9 cellular contexts compared by ENCODE assay signal in the genomic region with DNA sequence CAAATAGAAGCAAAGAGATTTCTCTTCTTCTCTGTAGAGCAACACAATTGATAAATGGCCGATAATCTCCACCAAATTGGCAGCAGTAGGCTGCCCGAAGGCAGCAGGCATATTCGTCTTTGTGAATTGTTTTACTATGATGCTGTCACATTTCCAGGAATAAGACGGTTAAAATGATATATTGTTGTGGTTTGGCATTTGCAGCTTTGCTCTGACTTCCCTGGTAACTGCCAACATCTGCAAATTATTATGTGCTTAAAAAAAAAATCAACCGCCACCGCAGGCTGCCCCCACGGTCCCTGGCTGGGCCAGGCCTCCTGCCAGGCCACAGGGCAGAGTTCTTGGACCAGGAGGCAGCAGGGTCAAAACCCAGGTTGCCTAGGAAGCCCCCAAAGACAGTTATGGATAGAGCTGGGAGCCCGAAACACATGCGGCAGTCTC.
DNase-seq lines count a peak whose midpoint lies in the region; ATAC-seq, FAIRE-seq and TF ChIP-seq lines count a peak whose summit lies in the region.
"Had no signal": no experiment of that assay in that cellular context is flagged by ENCODE, and none has a peak within 500 bp of the region (broad histone marks: within the 10 kb centered on the region; RNA-seq: fewer than 3 reads in every experiment).

No MANE protein-coding gene starts in this region.

- intact Hi-C loops in K562 (cut with micrococcal nuclease): no loop called here

- no peaks in the 10 kb centered on the region for H3K9me3 ChIP-seq in K562 (replicated peaks; ENCODE audit: control insufficient read depth, insufficient read depth, low read depth, low read length)
- H3K9me3 ChIP-seq in muscle layer of duodenum (ENCODE audit: control insufficient read depth in 1 of 2, low read length in 2 of 2): no peaks in the 10 kb centered on the region

- H2AFZ ChIP-seq in K562 (ENCODE audit: low read depth, low read length): no peak overlapping the region

- POLR2A ChIA-PET in K562 (lab: Yijun Ruan, JAX): interaction anchor here (0.5 kb wide), 1 partner anchor 610 kb away, joined by 3 read pairs; no protein-coding TSS in a partner anchor
- POLR2A ChIA-PET in HEK293T (lab: Yijun Ruan, JAX): no interaction called here

- TF ChIP-seq EP300 in K562 (IDR thresholded peaks at IDR 0.05; ENCODE audit: low read length): no peak

- H3K36me3 ChIP-seq in K562 (ENCODE audit: control insufficient read depth, insufficient read depth, low read length): no peaks in the 10 kb centered on the region
- no peaks in the 10 kb centered on the region for H3K36me3 ChIP-seq in muscle layer of duodenum (ENCODE audit: control insufficient read depth in 1 of 2, insufficient read depth in 2 of 2, low read length in 2 of 2)

- no peak overlapping the region for H3K27ac ChIP-seq in K562 (ENCODE audit: extremely low read depth, low read depth, low read length)
- peak overlapping the region; percentile 32 for H3K27ac ChIP-seq in muscle layer of duodenum (ENCODE audit: low read length)

- no peak for TF ChIP-seq RAD21 in K562 (CRISPR knock-in tag; conservative IDR thresholded peaks at IDR 0.05 in 1 of 2, IDR thresholded peaks at IDR 0.05 in 1 of 2)

- WGBS in K562 (ENCODE audit: insufficient coverage, low coverage, missing lambda C conversion rate): 5% methylated on average over 9 of the region's 9 CpGs

- no TSS peak for BruUV-seq in K562 (replicated peaks; lab: Mats Ljungman, UMichigan)

- H3K4me1 ChIP-seq in K562 (replicated peaks in 1 of 2; ENCODE audit: control insufficient read depth in 2 of 2, insufficient read depth in 2 of 2, low read length in 2 of 2): peaks cover 13 to 23% of the 10 kb centered on the region in 2 experiments
- peaks cover 14 to 33% of the 10 kb centered on the region in 2 donors for H3K4me1 ChIP-seq in muscle layer of duodenum (ENCODE audit: control insufficient read depth in 1 of 2, insufficient read depth in 2 of 2, low read length in 2 of 2)

- peaks cover 3% of the 10 kb centered on the region; the same call in 1 of the 2 replicates for H4K20me1 ChIP-seq in K562 (replicated peaks; ENCODE audit: control insufficient read depth, insufficient read depth, low read length)

- TF ChIP-seq CTCF in AG10803 (conservative IDR thresholded peaks at IDR 0.05; ENCODE audit: low read length) (no peak), K562 (IDR thresholded peaks at IDR 0.05 in 2 of 3, conservative IDR thresholded peaks at IDR 0.05 in 1 of 3; ENCODE audit: insufficient read depth in 2 of 3, low read depth in 1 of 3, low read length in 3 of 3) (no peak)

- H3K9ac ChIP-seq in K562 (ENCODE audit: insufficient read depth in 1 of 2, low read depth in 2 of 2, low read length in 2 of 2): no peak overlapping the region

- H3K4me3 ChIP-seq in AG10803 (ENCODE audit: low read length) (no peak overlapping the region), K562 (no peak overlapping the region), muscle layer of duodenum (ENCODE audit: low read depth in 1 of 2, low read length in 2 of 2) (no peak overlapping the region)

- ATAC-seq in K562: no peak
- ATAC-seq in HG03159 (IDR thresholded peaks at IDR 0.05; ENCODE audit: unreplicated experiment): no peak

- CTCF ChIA-PET in K562 (lab: Yijun Ruan, JAX; ENCODE audit: low intra/inter-chr PET ratio) (no interaction called here), HEK293T (lab: Yijun Ruan, JAX) (no interaction called here)

- FAIRE-seq in K562 (lab: Jason Lieb, UNC): peak; percentile 44
- FAIRE-seq: small intestine had no signal

- no peak overlapping the region for H3K4me2 ChIP-seq in K562 (ENCODE audit: insufficient read depth, low read length)

- H3K9me1 ChIP-seq in K562 (ENCODE audit: control insufficient read depth, insufficient read depth, low read length): no peaks in the 10 kb centered on the region

- H3K27me3 ChIP-seq in K562 (ENCODE audit: control insufficient read depth in 2 of 2, insufficient read depth in 2 of 2, low read length in 2 of 2) (peaks cover 32 to 52% of the 10 kb centered on the region in 2 experiments), muscle layer of duodenum (ENCODE audit: low read depth, low read length) (no peaks in the 10 kb centered on the region)

- DNase-seq in AG10803 (ENCODE audit: low read depth) (peak; percentile 96), LHCN-M2 (ENCODE audit: low read depth) (peak; percentile 88), K562 (ENCODE audit: extremely low read depth in 1 of 4, low spot score in 3 of 4) (no peak), NCI-H69 (lab: John Stamatoyannopoulos, UW) (no peak), HEK293T (ENCODE audit: extremely low spot score) (no peak), NCI-H146 (lab: John Stamatoyannopoulos, UW) (no peak)
- DNase-seq: small intestine had no signal

- in situ Hi-C loops in K562 (cut with MboI): no loop called here

- no peaks in the 10 kb centered on the region for H3K79me2 ChIP-seq in K562 (ENCODE audit: control insufficient read depth, insufficient read depth, low read length)

- TF ChIP-seq POLR2A in K562 (conservative IDR thresholded peaks at IDR 0.05): no peak

TF ChIP-seq in K562, 482 proteins besides CTCF, POLR2A, EP300 and RAD21 (continues in another document):
- TF ChIP-seq ETV5 (CRISPR knock-in tag; IDR thresholded peaks at IDR 0.05; ENCODE audit: low read depth) (no peak), POU5F1 (IDR thresholded peaks at IDR 0.05; ENCODE audit: borderline replicate concordance, low read depth, low read length, partially characterized antibody) (no peak), MEIS2 (IDR thresholded peaks at IDR 0.05; ENCODE audit: partially characterized antibody) (peak; percentile 77), TSC22D4 (tag; IDR thresholded peaks at IDR 0.05) (no peak), RAD51 (IDR thresholded peaks at IDR 0.05; ENCODE audit: borderline replicate concordance, low read depth) (no peak), RB1 (IDR thresholded peaks at IDR 0.05; ENCODE audit: low read depth) (no peak), GTF2E2 (tag; IDR thresholded peaks at IDR 0.05) (peak; percentile 14; the same call in 1 of the 2 replicates), HMGN3 (IDR thresholded peaks at IDR 0.05; ENCODE audit: borderline replicate concordance, extremely low read depth, insufficient read length, low read depth, low read length) (peak; percentile 13), YY1 (IDR thresholded peaks at IDR 0.05; ENCODE audit: borderline replicate concordance in 1 of 3, control insufficient read depth in 1 of 3, extremely low read depth in 1 of 3, insufficient read depth in 3 of 3, insufficient read length in 1 of 3, insufficient replicate concordance in 2 of 3, low read depth in 1 of 3, low read length in 2 of 3) (no peak), TEAD4 (IDR thresholded peaks at IDR 0.05; ENCODE audit: low read length) (peak; percentile 27; the same call in 1 of the 2 replicates), TEAD4 (CRISPR knock-in tag; IDR thresholded peaks at IDR 0.05; ENCODE audit: borderline replicate concordance) (no peak)
- TF ChIP-seq, protein P1, sequence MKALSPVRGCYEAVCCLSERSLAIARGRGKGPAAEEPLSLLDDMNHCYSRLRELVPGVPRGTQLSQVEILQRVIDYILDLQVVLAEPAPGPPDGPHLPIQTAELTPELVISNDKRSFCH (CRISPR knock-in tag; IDR thresholded peaks at IDR 0.05): no peak
- TF ChIP-seq, protein P1 (tag; IDR thresholded peaks at IDR 0.05): peak; percentile 92

TF ChIP-seq in HEK293T, 16 proteins besides CTCF, POLR2A, EP300 and RAD21:
- TF ChIP-seq CTBP1 (IDR thresholded peaks at IDR 0.05; ENCODE audit: borderline replicate concordance) (no peak), ELF4 (IDR thresholded peaks at IDR 0.05) (no peak), L3MBTL2 (conservative IDR thresholded peaks at IDR 0.05) (no peak), SUZ12 (IDR thresholded peaks at IDR 0.05) (no peak), FOXK2 (IDR thresholded peaks at IDR 0.05) (no peak), TARDBP (IDR thresholded peaks at IDR 0.05) (no peak), SP1 (IDR thresholded peaks at IDR 0.05) (no peak), FOXA1 (IDR thresholded peaks at IDR 0.05) (no peak), HDGF (IDR thresholded peaks at IDR 0.05; ENCODE audit: borderline replicate concordance) (no peak), BHLHE40 (IDR thresholded peaks at IDR 0.05; ENCODE audit: borderline replicate concordance) (no peak), LEF1 (IDR thresholded peaks at IDR 0.05; ENCODE audit: borderline replicate concordance) (no peak), NFRKB (IDR thresholded peaks at IDR 0.05) (no peak), PKNOX1 (IDR thresholded peaks at IDR 0.05) (no peak), FOXM1 (IDR thresholded peaks at IDR 0.05; ENCODE audit: borderline replicate concordance) (no peak), ARNT (IDR thresholded peaks at IDR 0.05) (no peak), ZNF384 (IDR thresholded peaks at IDR 0.05) (no peak)

Comparison
In these comparisons a context has a peak if more than half of its experiments do, and no peak if none do; other contexts are left out.
1. DNase-seq: peak in AG10803 (single experiment) and LHCN-M2 (single experiment); none in K562 (0 of 4), NCI-H69 (single experiment), HEK293T (single experiment) and NCI-H146 (single experiment).